In genomic region chr5:33440482-33441240, GRCh38 we compare ENCODE assay signal across 1 cellular context.
TF ChIP-seq lines count a peak whose summit lies in the region.

TSS of gene TARS1 (plus strand) at chr5:33440965. CDS start at chr5:33441087, 122 bp downstream.

TF ChIP-seq in K562, 482 proteins besides CTCF, POLR2A, EP300 and RAD21 (continued from another document and continues in another):
- TF ChIP-seq E2F1 (CRISPR knock-in tag; IDR thresholded peaks at IDR 0.05) (peak; percentile 51; the same call in 1 of the 2 replicates), SP1 (CRISPR knock-in tag; IDR thresholded peaks at IDR 0.05) (peak; percentile 89), USF2 (CRISPR knock-in tag; IDR thresholded peaks at IDR 0.05) (no peak), GTF2B (IDR thresholded peaks at IDR 0.05; ENCODE audit: extremely low read depth, insufficient read length) (peak; percentile 48), HLTF (IDR thresholded peaks at IDR 0.05) (peak; percentile 74; the same call in 1 of the 2 replicates), MBD1 (CRISPR knock-in tag; IDR thresholded peaks at IDR 0.05) (no peak), ELF4 (CRISPR knock-in tag; IDR thresholded peaks at IDR 0.05) (0 out of 2 replicates have a peak, but pooled peaks have one; percentile 18), HNRNPK (IDR thresholded peaks at IDR 0.05; ENCODE audit: low read depth, low read length, poor library complexity, severe bottlenecking) (no peak), STAT6 (CRISPR knock-in tag; IDR thresholded peaks at IDR 0.05) (no peak), FOS (IDR thresholded peaks at IDR 0.05; ENCODE audit: extremely low read depth, insufficient read length) (peak; percentile 83), ZNF133 (CRISPR knock-in tag; IDR thresholded peaks at IDR 0.05) (no peak), ZNF280A (IDR thresholded peaks at IDR 0.05; ENCODE audit: low read depth, partially characterized antibody) (no peak), SFPQ (IDR thresholded peaks at IDR 0.05; ENCODE audit: low read depth, low read length) (no peak), SIN3A (IDR thresholded peaks at IDR 0.05; ENCODE audit: borderline replicate concordance in 2 of 2, control insufficient read depth in 1 of 2, low read depth in 2 of 2, low read length in 2 of 2) (peak; percentile 48 to 87; a peak in 2 of 4 replicates), ID3 (CRISPR knock-in tag; IDR thresholded peaks at IDR 0.05) (no peak), ID3 (tag; IDR thresholded peaks at IDR 0.05) (no peak), ZNF695 (CRISPR knock-in tag; IDR thresholded peaks at IDR 0.05) (no peak), JUND (IDR thresholded peaks at IDR 0.05; ENCODE audit: borderline replicate concordance, low read depth, low read length) (peak; percentile 81), JUND (tag; IDR thresholded peaks at IDR 0.05; ENCODE audit: borderline replicate concordance, low read depth, low read length) (peak; percentile 58; the same call in 1 of the 3 replicates), CREBBP (IDR thresholded peaks at IDR 0.05; ENCODE audit: low read depth, low read length) (no peak), POLR2G (IDR thresholded peaks at IDR 0.05; ENCODE audit: low read depth, low read length) (peak; percentile 97), PHB (CRISPR knock-in tag; IDR thresholded peaks at IDR 0.05) (0 out of 2 replicates have a peak, but pooled peaks have one; percentile 68), BRCA1 (IDR thresholded peaks at IDR 0.05) (no peak), BRCA1 (CRISPR knock-in tag; IDR thresholded peaks at IDR 0.05) (no peak), KLF16 (IDR thresholded peaks at IDR 0.05) (peak; percentile 84; the same call in 1 of the 2 replicates), NR2C2 (CRISPR knock-in tag; IDR thresholded peaks at IDR 0.05) (peak; percentile 71), NR2C2 (tag; IDR thresholded peaks at IDR 0.05) (peak; percentile 94), U2AF1 (optimal IDR thresholded peaks at IDR 0.05; ENCODE audit: low read depth, low read length) (no peak), TBL1XR1 (IDR thresholded peaks at IDR 0.05; ENCODE audit: low read length in 2 of 2) (peak in 1 of 2 experiments; percentile 41; a peak in 1 of 4 replicates), PHF20 (IDR thresholded peaks at IDR 0.05; ENCODE audit: partially characterized antibody) (peak; percentile 81), ETV1 (tag; conservative IDR thresholded peaks at IDR 0.05; ENCODE audit: low read depth) (peak; percentile 79), DNMT1 (IDR thresholded peaks at IDR 0.05) (0 out of 2 replicates have a peak, but pooled peaks have one; percentile 58), TRIM24 (IDR thresholded peaks at IDR 0.05) (peak; percentile 60 to 70; a peak in 2 of 4 replicates), PYGO2 (tag; IDR thresholded peaks at IDR 0.05) (no peak), ZNF512 (tag; IDR thresholded peaks at IDR 0.05) (no peak), ZNF316 (IDR thresholded peaks at IDR 0.05) (peak; percentile 62), ZNF830 (CRISPR knock-in tag; IDR thresholded peaks at IDR 0.05) (no peak), KAT2B (IDR thresholded peaks at IDR 0.05; ENCODE audit: low read depth, low read length) (no peak), PRDM10 (IDR thresholded peaks at IDR 0.05; ENCODE audit: partially characterized antibody) (no peak), BHLHE40 (IDR thresholded peaks at IDR 0.05; ENCODE audit: low read length) (0 out of 2 replicates have a peak, but pooled peaks have one; percentile 38), SAP30 (IDR thresholded peaks at IDR 0.05; ENCODE audit: borderline replicate concordance, insufficient read depth, low read depth, low read length, poor library complexity, severe bottlenecking) (peak; percentile 77), PRPF4 (IDR thresholded peaks at IDR 0.05; ENCODE audit: insufficient read depth, low read depth, low read length, poor library complexity, severe bottlenecking) (peak; percentile 74), HES1 (IDR thresholded peaks at IDR 0.05; ENCODE audit: low read depth) (no peak), RFX5 (IDR thresholded peaks at IDR 0.05; ENCODE audit: low read depth, low read length) (no peak), E2F5 (CRISPR knock-in tag; IDR thresholded peaks at IDR 0.05) (peak; percentile 85; the same call in 1 of the 2 replicates), NCOA4 (IDR thresholded peaks at IDR 0.05; ENCODE audit: partially characterized antibody) (no peak)
